12 cellular contexts compared by ENCODE assay signal in genomic region chr1:12204140-12204539, GRCh38. TPM values are rescaled to one million over a fixed set of nuclear protein-coding genes. Genes with fewer than 3 reads are reported as not detected.
DNase-seq lines count a peak whose midpoint lies in the region; ATAC-seq and TF ChIP-seq lines count a peak whose summit lies in the region.
"Had no signal": no experiment of that assay in that cellular context is flagged by ENCODE, and none has a peak within 500 bp of the region (broad histone marks: within the 10 kb centered on the region; RNA-seq: fewer than 3 reads in every experiment).

No MANE protein-coding gene starts in this region.

- no peak overlapping the region for H3T11ph ChIP-seq in H9 (ENCODE audit: low read length)

- TF ChIP-seq POLR2A in esophagus squamous epithelium (IDR thresholded peaks at IDR 0.05) = no peak

- H3K23ac ChIP-seq in H9 (ENCODE audit: insufficient read length, low read depth, low read length) = no peak overlapping the region

- no peak overlapping the region for H3K56ac ChIP-seq in H9 (ENCODE audit: insufficient read length, low read depth, low read length)

- H4K91ac ChIP-seq in H9 (ENCODE audit: insufficient read length, low read depth, low read length) = no peak overlapping the region

- H4K5ac ChIP-seq in H9 (ENCODE audit: insufficient read length, low read depth, low read length) = no peak overlapping the region

- no peak overlapping the region for H3K9ac ChIP-seq in H9 (ENCODE audit: extremely low read depth, insufficient read length, low read length)

- no CpG with 5 or more reads among the region's 7 CpGs for WGBS in H9 (ENCODE audit: extremely low coverage, insufficient read length, low lambda C conversion rate)
- 84 to 90% methylated on average over 4 to 5 of the region's 7 CpGs for WGBS in esophagus squamous epithelium, 2 donors

- no peak overlapping the region for H2BK20ac ChIP-seq in H9 (ENCODE audit: low read depth, low read length, poor library complexity, severe bottlenecking)

- H3K36me3 Mint-ChIP-seq in H9 (ENCODE audit: insufficient read depth in 1 of 3, low read depth in 3 of 3) (no peaks in the 10 kb centered on the region), immature natural killer cell (peaks cover 9 to 22% (median 17%) of the 10 kb centered on the region in 3 donors)

- H3K4me2 ChIP-seq in H9 (ENCODE audit: insufficient read depth, insufficient read length, low read length) = no peak overlapping the region

- peak overlapping the region; percentile 8; the same call in 1 of the 2 replicates for H3K14ac ChIP-seq in H9 (ENCODE audit: insufficient read depth, low read length)

- H3K79me2 ChIP-seq in H9 (ENCODE audit: insufficient read depth, low read length) = no peaks in the 10 kb centered on the region

- H3K9me3 Mint-ChIP-seq in H9 (no peaks in the 10 kb centered on the region; a peak in 1 of 5 replicates), immature natural killer cell (no peaks in the 10 kb centered on the region)

- H2BK12ac ChIP-seq in H9 (ENCODE audit: insufficient read length, low read depth, low read length) = no peak overlapping the region

- no peak overlapping the region for H2BK5ac ChIP-seq in H9 (ENCODE audit: insufficient read length, low read length)

- ATAC-seq in sciatic nerve = no peak
- ATAC-seq: HCT116, right lobe of liver had no signal

- H2BK120ac ChIP-seq in H9 (ENCODE audit: low read depth, low read length, poor library complexity, severe bottlenecking) = no peak overlapping the region

- peak overlapping the region in 1 of 3 experiments; percentile 77; a peak in 1 of 7 replicates for H3K27ac Mint-ChIP-seq in H9
- H3K27ac Mint-ChIP-seq in immature natural killer cell = peak overlapping the region; percentile 89 to 98 (median 92)

- no peak overlapping the region for H2BK15ac ChIP-seq in H9 (ENCODE audit: low read depth, low read length)

- H3K9me3 ChIP-seq in H9 (ENCODE audit: control insufficient read depth, low read depth, low read length) = no peaks in the 10 kb centered on the region
- H3K9me3 ChIP-seq in esophagus squamous epithelium = no peaks in the 10 kb centered on the region
- H3K9me3 ChIP-seq: right lobe of liver had no signal

- H3K4ac ChIP-seq in H9 (ENCODE audit: low read depth, low read length) = no peak overlapping the region

- intact Hi-C loops in esophagus squamous epithelium (cut with DNase I) (no loop called here), sciatic nerve (cut with DNase I) (no loop called here)

- H3K4me3 ChIP-seq in esophagus squamous epithelium = no peak overlapping the region
- H3K4me3 ChIP-seq: right lobe of liver had no signal

- peaks cover 0 to 33% (median 19%) of the 10 kb centered on the region in 3 donors for H3K36me3 ChIP-seq in esophagus squamous epithelium

- H3K27me3 Mint-ChIP-seq in H9 (ENCODE audit: low read depth) (no peaks in the 10 kb centered on the region), immature natural killer cell (ENCODE audit: low read depth in 3 of 3) (peaks cover 4 to 26% (median 4%) of the 10 kb centered on the region in 3 donors)

- no peaks in the 10 kb centered on the region for H3K79me1 ChIP-seq in H9 (ENCODE audit: insufficient read depth, low read depth, low read length, poor library complexity, severe bottlenecking)

- H3K23me2 ChIP-seq in H9 (ENCODE audit: insufficient read length, low read depth, low read length, poor library complexity, severe bottlenecking) = no peaks in the 10 kb centered on the region

- TF ChIP-seq CTCF in H9 (conservative IDR thresholded peaks at IDR 0.05) = no peak
- no peak for TF ChIP-seq CTCF in esophagus squamous epithelium (IDR thresholded peaks at IDR 0.05)

- no peaks in the 10 kb centered on the region for H4K20me1 ChIP-seq in H9 (ENCODE audit: control insufficient read depth, insufficient read depth, insufficient read length)

- no peak overlapping the region for H2AK5ac ChIP-seq in H9 (ENCODE audit: insufficient read length, low read length)

- no peak overlapping the region for H2AFZ ChIP-seq in H9 (ENCODE audit: low read length)

- H3K27ac ChIP-seq in H9 (ENCODE audit: insufficient read length, low read depth, low read length) = no peak overlapping the region
- H3K27ac ChIP-seq in esophagus squamous epithelium = peak overlapping the region in 1 of 4 donors; percentile 28
- H3K27ac ChIP-seq: right lobe of liver had no signal

- DNase-seq in H9 (no peak), immature natural killer cell (peak; percentile 28 to 35 (median 31)), esophagus squamous epithelium (lab: John Stamatoyannopoulos, UW) (no peak), D341Med (ENCODE audit: low spot score) (no peak), sciatic nerve (ENCODE audit: low spot score) (no peak), SHP77 (lab: John Stamatoyannopoulos, UW) (no peak)
- peak; percentile 43 for DNase-seq in activated CD8-positive, alpha-beta memory T cell treated with anti-CD3 and anti-CD28 coated beads, Interleukin-2, amount 50 U/mL, for 1 hour (ENCODE audit: extremely low read depth)
- peak; percentile 62 for DNase-seq in stimulated activated CD8-positive, alpha-beta memory T cell treated with anti-CD3 and anti-CD28 coated beads, Interleukin-4, amount 100 ng/mL, for 24 hours (ENCODE audit: low read depth)
- DNase-seq: DMS 273 treated with DMSO at 0.1 percent for 48 hours, NCI-H1417, right lobe of liver had no signal

- no peak overlapping the region for H3K18ac ChIP-seq in H9 (ENCODE audit: insufficient read length, low read depth, low read length)

- H3K4me1 ChIP-seq in H9 (ENCODE audit: insufficient read depth, low read length) = no peaks in the 10 kb centered on the region; the same call in 1 of the 2 replicates
- H3K4me1 ChIP-seq in esophagus squamous epithelium = peaks cover 0 to 24% (median 5%) of the 10 kb centered on the region in 3 donors
- H3K4me1 ChIP-seq: right lobe of liver had no signal

- H3K4me3 Mint-ChIP-seq in H9 (no peak overlapping the region), immature natural killer cell (peak overlapping the region in 4 of 5 donors; percentile 9 to 66 (median 42))

- no peak overlapping the region for H4K8ac ChIP-seq in H9 (replicated peaks; ENCODE audit: insufficient read length, low read depth, low read length)

- H3K27me3 ChIP-seq in H9 (ENCODE audit: insufficient read depth, low read length) (no peaks in the 10 kb centered on the region), esophagus squamous epithelium (peaks cover 0 to 3% (median 0%) of the 10 kb centered on the region in 4 donors)
- H3K27me3 ChIP-seq: right lobe of liver had no signal

- peaks cover 30 to 37% of the 10 kb centered on the region in 2 experiments for H3K4me1 Mint-ChIP-seq in H9
- H3K4me1 Mint-ChIP-seq in immature natural killer cell = peaks cover 69 to 71% of the 10 kb centered on the region in 2 donors

RNA-seq across cellular contexts. Expression of gene VPS13D, which starts 25.7 kb away (rescaled TPM):
- 18.8 and 20.2 TPM in 2 replicates for total RNA-seq in H9 (2021)
- 1 to 10 TPM; 4.2 to 9.9 (median 6.6) TPM for polyA plus RNA-seq in immature natural killer cell
- 100 to 1,000 TPM in 1 of 4 donors, 10 to 100 TPM in 3; 42.5 to 103 (median 59.8) TPM for total RNA-seq in esophagus squamous epithelium
- total RNA-seq in sciatic nerve = 123 TPM

RNA-seq across cellular contexts. Expression of gene TNFRSF1B, which starts 37.3 kb away (rescaled TPM):
- total RNA-seq in H9 (2021) (0.57 and 0.68 TPM in 2 replicates), esophagus squamous epithelium (10 to 100 TPM in 2 of 4 donors, 1 to 10 TPM in 2; 2.1 to 17.5 (median 10.3) TPM), sciatic nerve (90.9 TPM)
- 100 to 1,000 TPM; 162 to 269 (median 165) TPM for polyA plus RNA-seq in immature natural killer cell

Comparison
In these comparisons a context has a peak if more than half of its experiments do, and no peak if none do; other contexts are left out.
1. DNase-seq: peak in activated CD8-positive, alpha-beta memory T cell treated with anti-CD3 and anti-CD28 coated beads, Interleukin-2, amount 50 U/mL, for 1 hour (single experiment), immature natural killer cell (3 of 3) and stimulated activated CD8-positive, alpha-beta memory T cell treated with anti-CD3 and anti-CD28 coated beads, Interleukin-4, amount 100 ng/mL, for 24 hours (single experiment); none in H9 (single experiment), esophagus squamous epithelium (single experiment), D341Med (single experiment), sciatic nerve (single experiment) and SHP77 (0 of 2).
2. H3K4me3 Mint-ChIP-seq: peak in immature natural killer cell (4 of 5); none in H9 (0 of 2).